20 cellular contexts compared by ENCODE assay signal in genomic region chr2:105872830-105873229, GRCh38.
DNase-seq lines count a peak whose midpoint lies in the region; ATAC-seq and TF ChIP-seq lines count a peak whose summit lies in the region.
"Had no signal": no experiment of that assay in that cellular context is flagged by ENCODE, and none has a peak within 500 bp of the region (broad histone marks: within the 10 kb centered on the region; RNA-seq: fewer than 3 reads in every experiment).

No MANE protein-coding gene starts in this region.

- peaks cover 93% of the 10 kb centered on the region for H3K4me1 Mint-ChIP-seq in CD8-positive, alpha-beta T cell (ENCODE audit: low read depth)
- H3K4me1 Mint-ChIP-seq in activated naive CD8-positive, alpha-beta T cell treated with anti-CD3 and anti-CD28 coated beads, Interleukin-2, amount 10 ng/mL, durations not matched to agents 7 days and 5 days = peaks cover 53% of the 10 kb centered on the region
- peaks cover 60 to 99% (median 97%) of the 10 kb centered on the region in 4 donors for H3K4me1 Mint-ChIP-seq in naive thymus-derived CD8-positive, alpha-beta T cell

- H3K9ac ChIP-seq in BLaER1 treated with 17β-estradiol and CSF1 and Interleukin-3, amounts not matched to agents 10 nM and 100 nM = no peak overlapping the region; a peak in 1 of 22 replicates
- H3K9ac ChIP-seq: BLaER1 had no signal

- H3K27ac ChIP-seq in BLaER1 treated with 17β-estradiol and CSF1 and Interleukin-3, amounts not matched to agents 10 nM and 100 nM = peak overlapping the region in 3 of 11 experiments; percentile 44 to 51 (median 45); a peak in 4 of 22 replicates
- H3K27ac ChIP-seq in CD8-positive, alpha-beta T cell (ENCODE audit: low read depth, low read length) = no peak overlapping the region
- H3K27ac ChIP-seq in transverse colon = no peak overlapping the region
- H3K27ac ChIP-seq: BLaER1, left lung had no signal

- TF ChIP-seq EP300 in transverse colon (IDR thresholded peaks at IDR 0.05; ENCODE audit: low read depth) = no peak

- H3K36me3 ChIP-seq in BLaER1 treated with 17β-estradiol and CSF1 and Interleukin-3, amounts not matched to agents 10 nM and 100 nM = peaks cover 37 to 90% (median 79%) of the 10 kb centered on the region in 11 experiments
- peaks cover 12% of the 10 kb centered on the region for H3K36me3 ChIP-seq in CD8-positive, alpha-beta T cell (ENCODE audit: insufficient read depth, low read length)
- H3K36me3 ChIP-seq in transverse colon = no peaks in the 10 kb centered on the region
- H3K36me3 ChIP-seq: left lung had no signal

- in situ Hi-C loops in transverse colon (cut with MboI; ENCODE audit: low pct_ligation_motif_present in 1 of 4, low pct_unique_long_range_greater_than_20kb in 1 of 4, low sequenced_read_pairs in 3 of 4) = no loop called here

- WGBS in transverse colon (ENCODE audit: low coverage in 1 of 2), 2 donors = 88 to 90% methylated on average over 3 to 7 of the region's 7 CpGs

- peaks cover 62% of the 10 kb centered on the region for H3K36me3 Mint-ChIP-seq in CD8-positive, alpha-beta T cell
- H3K36me3 Mint-ChIP-seq in activated naive CD8-positive, alpha-beta T cell treated with anti-CD3 and anti-CD28 coated beads, Interleukin-2, amount 10 ng/mL, durations not matched to agents 7 days and 5 days = peaks cover 37% of the 10 kb centered on the region
- peaks cover 0 to 63% (median 10%) of the 10 kb centered on the region in 3 donors for H3K36me3 Mint-ChIP-seq in naive thymus-derived CD8-positive, alpha-beta T cell

- H3K27ac Mint-ChIP-seq in CD8-positive, alpha-beta T cell = peak overlapping the region; percentile 89
- peak overlapping the region; percentile 3 for H3K27ac Mint-ChIP-seq in activated naive CD8-positive, alpha-beta T cell treated with anti-CD3 and anti-CD28 coated beads, Interleukin-2, amount 10 ng/mL, durations not matched to agents 7 days and 5 days
- peak overlapping the region; percentile 66 to 93 (median 86) for H3K27ac Mint-ChIP-seq in naive thymus-derived CD8-positive, alpha-beta T cell

- peak overlapping the region; percentile 46 for H3K4me3 Mint-ChIP-seq in CD8-positive, alpha-beta T cell
- H3K4me3 Mint-ChIP-seq in activated naive CD8-positive, alpha-beta T cell treated with anti-CD3 and anti-CD28 coated beads, Interleukin-2, amount 10 ng/mL, durations not matched to agents 7 days and 5 days = no peak overlapping the region
- H3K4me3 Mint-ChIP-seq in naive thymus-derived CD8-positive, alpha-beta T cell = peak overlapping the region in 9 of 10 donors; percentile 32 to 87 (median 71)
- H3K4me3 Mint-ChIP-seq: nephron had no signal

- H3K27me3 Mint-ChIP-seq in CD8-positive, alpha-beta T cell (ENCODE audit: low read depth) = no peaks in the 10 kb centered on the region
- no peaks in the 10 kb centered on the region for H3K27me3 Mint-ChIP-seq in activated naive CD8-positive, alpha-beta T cell treated with anti-CD3 and anti-CD28 coated beads, Interleukin-2, amount 10 ng/mL, durations not matched to agents 7 days and 5 days
- H3K27me3 Mint-ChIP-seq in naive thymus-derived CD8-positive, alpha-beta T cell = no peaks in the 10 kb centered on the region

- peaks cover 37 to 92% (median 74%) of the 10 kb centered on the region in 11 experiments; a peak in 21 of 22 replicates for H4K20me1 ChIP-seq in BLaER1 treated with 17β-estradiol and CSF1 and Interleukin-3, amounts not matched to agents 10 nM and 100 nM

- H3K4me1 ChIP-seq in BLaER1 treated with 17β-estradiol and CSF1 and Interleukin-3, amounts not matched to agents 10 nM and 100 nM = peaks cover 32 to 62% (median 47%) of the 10 kb centered on the region in 10 experiments
- H3K4me1 ChIP-seq in CD8-positive, alpha-beta T cell (ENCODE audit: insufficient read depth, low read length) = peaks cover 96% of the 10 kb centered on the region
- H3K4me1 ChIP-seq in transverse colon = peaks cover 8 to 22% (median 11%) of the 10 kb centered on the region in 4 donors

- DNase-seq in CD8-positive, alpha-beta T cell = no peak
- no peak for DNase-seq in activated naive CD8-positive, alpha-beta T cell treated with anti-CD3 and anti-CD28 coated beads, Interleukin-2, amount 10 ng/mL, durations not matched to agents 7 days and 5 days
- no peak for DNase-seq in naive thymus-derived CD8-positive, alpha-beta T cell
- no peak for DNase-seq in stimulated activated CD4-positive, alpha-beta T cell treated with anti-CD3 and anti-CD28 coated beads, Interleukin-12 subunit alpha, Interleukin-12 subunit beta, amount 100 ng/mL, for 4 hours
- DNase-seq in transverse colon = no peak
- DNase-seq: activated naive CD4-positive, alpha-beta T cell treated with anti-CD3 and anti-CD28 coated beads, Interleukin-2, amount 50 U/mL, for 16 hours; foreskin fibroblast; H7; KBM-7; left lung; NCI-H1092 treated with DMSO at 0.1 percent for 48 hours; NCI-H2227 treated with DMSO at 0.1 percent for 48 hours; NK-92 treated with Interleukin-12 subunit alpha and Interleukin-12 subunit beta, amount 100 ng/mL, for 24 hours; retina; stimulated activated CD4-positive, alpha-beta T cell treated with anti-CD3 and anti-CD28 coated beads, Interleukin-4, amount 100 ng/mL, for 1 hour had no signal

- POLR2A ChIA-PET in CD8-positive, alpha-beta T cell (lab: Charles Lee) = no interaction called here
- POLR2A ChIA-PET in activated naive CD8-positive, alpha-beta T cell treated with anti-CD3 and anti-CD28 coated beads, Interleukin-2, amount 10 ng/mL, durations not matched to agents 7 days and 5 days (lab: Charles Lee) = no interaction called here
- POLR2A ChIA-PET in naive thymus-derived CD8-positive, alpha-beta T cell (lab: Charles Lee) = no interaction called here

- H3K27me3 ChIP-seq in BLaER1 treated with 17β-estradiol and CSF1 and Interleukin-3, amounts not matched to agents 10 nM and 100 nM = no peaks in the 10 kb centered on the region
- H3K27me3 ChIP-seq in CD8-positive, alpha-beta T cell (ENCODE audit: insufficient read depth, low read length) = no peaks in the 10 kb centered on the region
- no peaks in the 10 kb centered on the region for H3K27me3 ChIP-seq in transverse colon
- H3K27me3 ChIP-seq: BLaER1, left lung had no signal

- ATAC-seq in CD8-positive, alpha-beta T cell = no peak
- no peak for ATAC-seq in activated naive CD8-positive, alpha-beta T cell treated with anti-CD3 and anti-CD28 coated beads, Interleukin-2, amount 10 ng/mL, durations not matched to agents 7 days and 5 days (ENCODE audit: low read depth)
- ATAC-seq in naive thymus-derived CD8-positive, alpha-beta T cell = no peak
- no peak for ATAC-seq in GM19023 (IDR thresholded peaks at IDR 0.05; ENCODE audit: unreplicated experiment)
- ATAC-seq: left lung had no signal

- H3K4me2 ChIP-seq in BLaER1 treated with 17β-estradiol and CSF1 and Interleukin-3, amounts not matched to agents 10 nM and 100 nM = peak overlapping the region in 9 of 11 experiments; percentile 33 to 83 (median 60); a peak in 13 of 22 replicates
- H3K4me2 ChIP-seq: BLaER1 had no signal

- no peaks in the 10 kb centered on the region for H3K9me3 Mint-ChIP-seq in CD8-positive, alpha-beta T cell
- no peaks in the 10 kb centered on the region for H3K9me3 Mint-ChIP-seq in activated naive CD8-positive, alpha-beta T cell treated with anti-CD3 and anti-CD28 coated beads, Interleukin-2, amount 10 ng/mL, durations not matched to agents 7 days and 5 days
- H3K9me3 Mint-ChIP-seq in naive thymus-derived CD8-positive, alpha-beta T cell = no peaks in the 10 kb centered on the region
- H3K9me3 Mint-ChIP-seq: nephron; T-helper 1 cell treated with Interleukin-12 subunit alpha and Interleukin-12 subunit beta and Interleukin-4 antibody, amounts not matched to agents 30 μg/mL and 1 μg/mL, for 36 hours had no signal

- H3K9me3 ChIP-seq in BLaER1 treated with 17β-estradiol and CSF1 and Interleukin-3, amounts not matched to agents 10 nM and 100 nM (replicated peaks in 1 of 11) = peaks cover 11 to 26% (median 14%) of the 10 kb centered on the region in 11 experiments
- no peaks in the 10 kb centered on the region for H3K9me3 ChIP-seq in CD8-positive, alpha-beta T cell (ENCODE audit: low read length)
- H3K9me3 ChIP-seq in transverse colon = no peaks in the 10 kb centered on the region
- H3K9me3 ChIP-seq: left lung had no signal

- TF ChIP-seq CTCF in CD8-positive, alpha-beta T cell (IDR thresholded peaks at IDR 0.05) = no peak
- no peak for TF ChIP-seq CTCF in transverse colon (IDR thresholded peaks at IDR 0.05)

- CTCF ChIA-PET in CD8-positive, alpha-beta T cell (lab: Charles Lee) = no interaction called here

- no peak for TF ChIP-seq POLR2A in transverse colon (IDR thresholded peaks at IDR 0.05)

- intact Hi-C loops in CD8-positive, alpha-beta T cell (cut with DNase I, micrococcal nuclease) = loop anchor here in 1 of 2 experiments (2.0 kb wide), 1 partner anchor 16 kb away; no protein-coding TSS in a partner anchor
- intact Hi-C loops in transverse colon (cut with DNase I; ENCODE audit: low total_unique reads) = no loop called here

- no peak overlapping the region for H3K4me3 ChIP-seq in BLaER1 treated with 17β-estradiol and CSF1 and Interleukin-3, amounts not matched to agents 10 nM and 100 nM
- H3K4me3 ChIP-seq in CD8-positive, alpha-beta T cell (ENCODE audit: low read depth, low read length) = no peak overlapping the region
- H3K4me3 ChIP-seq in transverse colon = no peak overlapping the region
- H3K4me3 ChIP-seq: BLaER1, left lung had no signal

Comparison
In these comparisons a context has a peak if more than half of its experiments do, and no peak if none do; other contexts are left out.
1. H3K27ac Mint-ChIP-seq: peak in every context shown above with its lines; median percentile 89 in CD8-positive, alpha-beta T cell; 86 in naive thymus-derived CD8-positive, alpha-beta T cell; 3 in activated naive CD8-positive, alpha-beta T cell treated with anti-CD3 and anti-CD28 coated beads, Interleukin-2, amount 10 ng/mL, durations not matched to agents 7 days and 5 days.